Comparison of ENCODE assay signal across 23 cellular contexts in genomic region chr15:76236350-76236749, GRCh38.
"Had no signal": no experiment of that assay in that cellular context is flagged by ENCODE, and none has a peak within 500 bp of the region (broad histone marks: within the 10 kb centered on the region; RNA-seq: fewer than 3 reads in every experiment).

No MANE protein-coding gene starts in this region.

- H3K27me3 ChIP-seq: esophagus squamous epithelium, stomach, thyroid gland, vagina had no signal

- H3K9me3 Mint-ChIP-seq: naive thymus-derived CD8-positive, alpha-beta T cell; nephron progenitor cell; stimulated activated effector memory CD8-positive, alpha-beta T cell treated with anti-CD3 and anti-CD28 coated beads, Interleukin-12 subunit alpha, Interleukin-12 subunit beta, amount 100 ng/mL, for 72 hours had no signal

- H3K4me3 ChIP-seq: coronary artery, esophagus squamous epithelium, psoas muscle, smooth muscle cell, stomach, thyroid gland, vagina had no signal

- H3K4me1 ChIP-seq: thyroid gland, vagina had no signal

- H3K4me1 Mint-ChIP-seq: stimulated activated effector memory CD8-positive, alpha-beta T cell treated with anti-CD3 and anti-CD28 coated beads, Interleukin-12 subunit alpha, Interleukin-12 subunit beta, amount 100 ng/mL, for 72 hours had no signal

- DNase-seq: dermis blood vessel endothelial cell; effector memory CD4-positive, alpha-beta T cell; erythroblast; esophagus squamous epithelium; foreskin melanocyte; naive thymus-derived CD8-positive, alpha-beta T cell; nephron progenitor cell; nucleus accumbens; posterior cingulate gyrus; psoas muscle; retina; stimulated activated CD4-positive, alpha-beta T cell treated with anti-CD3 and anti-CD28 coated beads, Interleukin-12 subunit alpha, Interleukin-12 subunit beta, amount 100 ng/mL, for 4 hours; stimulated activated CD4-positive, alpha-beta T cell treated with anti-CD3 and anti-CD28 coated beads, Interleukin-1b, Interleukin-23, amount 100 ng/mL, for 48 hours; stimulated activated CD4-positive, alpha-beta T cell treated with anti-CD3 and anti-CD28 coated beads, Interleukin-4, amount 100 ng/mL, for 1 hour; stimulated activated naive CD4-positive, alpha-beta T cell treated with Interleukin-2 at 50 U/mL for 16 hours; stomach; thyroid gland; trophoblast cell had no signal

- H3K27me3 Mint-ChIP-seq: naive thymus-derived CD8-positive, alpha-beta T cell had no signal

- H3K27ac Mint-ChIP-seq: nephron progenitor cell; stimulated activated effector memory CD8-positive, alpha-beta T cell treated with anti-CD3 and anti-CD28 coated beads, Interleukin-12 subunit alpha, Interleukin-12 subunit beta, amount 100 ng/mL, for 72 hours had no signal

- H3K9me3 ChIP-seq: esophagus squamous epithelium, psoas muscle, stomach, thyroid gland, vagina had no signal

- ATAC-seq: naive thymus-derived CD8-positive, alpha-beta T cell; sciatic nerve; stimulated activated effector memory CD8-positive, alpha-beta T cell treated with anti-CD3 and anti-CD28 coated beads, Interleukin-12 subunit alpha, Interleukin-12 subunit beta, amount 100 ng/mL, for 72 hours had no signal

- H3K4me3 Mint-ChIP-seq: naive thymus-derived CD8-positive, alpha-beta T cell; nephron progenitor cell; stimulated activated effector memory CD8-positive, alpha-beta T cell treated with anti-CD3 and anti-CD28 coated beads, Interleukin-12 subunit alpha, Interleukin-12 subunit beta, amount 100 ng/mL, for 72 hours had no signal

- H3K27ac ChIP-seq: coronary artery, esophagus squamous epithelium, psoas muscle, stomach, thyroid gland, vagina had no signal

- H3K36me3 ChIP-seq: vagina had no signal

- H3K4me2 ChIP-seq: smooth muscle cell had no signal
